2 cellular contexts compared by ENCODE assay signal in the genomic region with DNA sequence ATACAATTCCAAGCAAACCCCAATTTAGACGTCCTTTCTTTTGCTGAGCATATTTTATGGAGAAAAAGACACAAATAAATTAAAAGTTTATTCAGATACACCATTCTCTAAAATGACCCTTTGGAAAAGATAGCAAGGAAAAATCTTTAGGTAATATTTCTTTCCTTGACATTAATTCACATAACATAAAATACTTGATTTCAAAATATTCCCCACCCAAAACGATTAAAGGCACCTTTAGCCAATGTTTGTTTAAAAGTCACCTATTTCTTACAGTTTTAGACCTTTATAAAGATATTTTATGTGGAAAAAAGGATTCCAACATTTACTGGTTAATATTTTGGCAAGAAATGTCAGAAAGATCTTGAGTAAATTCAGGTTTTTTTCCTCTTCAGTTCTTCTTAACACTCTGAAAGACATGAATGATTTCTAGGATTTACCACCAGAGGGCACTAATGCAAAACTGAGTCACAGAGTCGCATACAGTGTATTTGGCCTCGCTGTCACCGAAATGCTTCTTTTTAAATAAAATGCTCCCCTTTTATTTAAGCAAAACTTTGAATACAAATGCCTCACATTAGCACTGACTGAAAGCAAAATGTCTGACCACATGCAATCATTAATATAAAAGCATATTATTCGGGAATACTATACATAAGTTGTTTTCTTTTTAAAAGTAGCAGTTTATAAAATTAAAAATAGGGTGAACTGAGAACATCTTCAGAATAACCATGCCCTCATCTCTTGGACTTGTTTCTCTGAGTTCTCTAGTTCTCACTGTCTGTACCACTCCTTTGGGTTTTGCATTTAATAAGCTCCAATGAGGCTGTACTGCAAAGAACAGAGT.
TF ChIP-seq lines count a peak whose summit lies in the region.

No MANE protein-coding gene starts in this region.

TF ChIP-seq in HEK293T, 16 proteins besides CTCF, POLR2A, EP300 and RAD21 (continued from another document):
- TF ChIP-seq BHLHE40 (IDR thresholded peaks at IDR 0.05; ENCODE audit: borderline replicate concordance) (no peak), ELF4 (IDR thresholded peaks at IDR 0.05) (no peak), HDGF (IDR thresholded peaks at IDR 0.05; ENCODE audit: borderline replicate concordance) (no peak), NFRKB (IDR thresholded peaks at IDR 0.05) (no peak), FOXM1 (IDR thresholded peaks at IDR 0.05; ENCODE audit: borderline replicate concordance) (no peak), ARNT (IDR thresholded peaks at IDR 0.05) (no peak), FOXA1 (IDR thresholded peaks at IDR 0.05) (no peak), TARDBP (IDR thresholded peaks at IDR 0.05) (no peak), SUZ12 (IDR thresholded peaks at IDR 0.05) (no peak)

TF ChIP-seq in K562, 482 proteins besides CTCF, POLR2A, EP300 and RAD21 (continued from another document):
- TF ChIP-seq MCM2 (IDR thresholded peaks at IDR 0.05; ENCODE audit: low read depth) = no peak
- peak; percentile 55 for TF ChIP-seq SMC3 (conservative IDR thresholded peaks at IDR 0.05; ENCODE audit: insufficient read depth, low read depth, low read length)
